8 cellular contexts compared by ENCODE assay signal in genomic region chr7:37234928-37235327, GRCh38.
DNase-seq lines count a peak whose midpoint lies in the region; ATAC-seq, FAIRE-seq and TF ChIP-seq lines count a peak whose summit lies in the region.

No MANE protein-coding gene starts in this region.

- CTCF ChIA-PET in K562 (lab: Yijun Ruan, JAX; ENCODE audit: low intra/inter-chr PET ratio): interaction anchor here (0.6 kb wide), 1 partner anchor 34 kb away, joined by 3 read pairs; no protein-coding TSS in a partner anchor

- H3K9ac ChIP-seq in K562 (ENCODE audit: insufficient read depth in 1 of 2, low read depth in 2 of 2, low read length in 2 of 2): no peak overlapping the region

- no TSS peak for BruUV-seq in K562 (replicated peaks; lab: Mats Ljungman, UMichigan)

- H3K27ac ChIP-seq in K562 (ENCODE audit: extremely low read depth, low read depth, low read length) (no peak overlapping the region), lung (ENCODE audit: low read depth in 1 of 2, low read length in 1 of 2) (no peak overlapping the region)

- no peak for TF ChIP-seq POLR2A in K562 (conservative IDR thresholded peaks at IDR 0.05)

- H3K4me3 ChIP-seq in K562 (no peak overlapping the region), lung (no peak overlapping the region)

- WGBS in K562 (ENCODE audit: insufficient coverage, low coverage, missing lambda C conversion rate): 0% methylated on average over 1 of the region's 1 CpG
- WGBS in lung, 2 donors: 32 to 35% methylated on average over 1 of the region's 1 CpG

- intact Hi-C loops in K562 (cut with micrococcal nuclease): loop anchor here (10.0 kb wide), 1 partner anchor 600 kb away; no protein-coding TSS in a partner anchor

- TF ChIP-seq CTCF in K562 (IDR thresholded peaks at IDR 0.05 in 2 of 3, conservative IDR thresholded peaks at IDR 0.05 in 1 of 3; ENCODE audit: insufficient read depth in 2 of 3, low read depth in 1 of 3, low read length in 3 of 3): peak; percentile 29 to 57 (median 44); a peak in 4 of 6 replicates
- TF ChIP-seq CTCF in lung (IDR thresholded peaks at IDR 0.05; ENCODE audit: control extremely low read depth, extremely low read depth): peak; percentile 14

- H3K27me3 ChIP-seq in K562 (ENCODE audit: control insufficient read depth in 2 of 2, insufficient read depth in 2 of 2, low read length in 2 of 2) (peaks cover 0 to 4% of the 10 kb centered on the region in 2 experiments; a peak in 2 of 5 replicates), lung (ENCODE audit: control insufficient read depth, insufficient read depth) (no peaks in the 10 kb centered on the region)

- peak; percentile 57 for FAIRE-seq in K562 (lab: Jason Lieb, UNC)

- no peaks in the 10 kb centered on the region for H4K20me1 ChIP-seq in K562 (replicated peaks; ENCODE audit: control insufficient read depth, insufficient read depth, low read length)

- H3K4me1 ChIP-seq in K562 (replicated peaks in 1 of 2; ENCODE audit: control insufficient read depth in 2 of 2, insufficient read depth in 2 of 2, low read length in 2 of 2) (no peaks in the 10 kb centered on the region), lung (ENCODE audit: control insufficient read depth in 2 of 2, insufficient read depth in 2 of 2, low read length in 2 of 2) (no peaks in the 10 kb centered on the region)

- H3K9me3 ChIP-seq in K562 (replicated peaks; ENCODE audit: control insufficient read depth, insufficient read depth, low read depth, low read length) (no peaks in the 10 kb centered on the region), lung (ENCODE audit: control insufficient read depth in 2 of 2, insufficient read depth in 1 of 2, low read length in 1 of 2) (no peaks in the 10 kb centered on the region)

- DNase-seq in DMS153 treated with DMSO at 0.1 percent for 48 hours (lab: John Stamatoyannopoulos, UW; ENCODE audit: unreplicated experiment) (peak; percentile 24), LHCN-M2 (ENCODE audit: low read depth) (peak; percentile 3), K562 (ENCODE audit: extremely low read depth in 1 of 4, low spot score in 3 of 4) (peak in 1 of 4 experiments; percentile 9), lung (ENCODE audit: low spot score) (no peak), epidermal melanocyte (ENCODE audit: insufficient read length, low spot score) (no peak), occipital lobe (lab: John Stamatoyannopoulos, UW) (no peak), amniotic stem cell (lab: John Stamatoyannopoulos, UW) (no peak)

- no peak overlapping the region for H3K4me2 ChIP-seq in K562 (ENCODE audit: insufficient read depth, low read length)

- POLR2A ChIA-PET in K562 (lab: Yijun Ruan, JAX): interaction anchor here (0.6 to 1.5 kb wide), 2 partner anchors 14 to 273 kb away, joined by 3 read pairs; no protein-coding TSS in a partner anchor

- no peaks in the 10 kb centered on the region for H3K9me1 ChIP-seq in K562 (ENCODE audit: control insufficient read depth, insufficient read depth, low read length)

- in situ Hi-C loops in K562 (cut with MboI): loop anchor here (25.0 kb wide), 1 partner anchor 602 kb away; the partner anchor contains the start of gene NME8

- peak; percentile 52 to 54 for TF ChIP-seq RAD21 in K562 (CRISPR knock-in tag; conservative IDR thresholded peaks at IDR 0.05 in 1 of 2, IDR thresholded peaks at IDR 0.05 in 1 of 2)

- no peak overlapping the region for H2AFZ ChIP-seq in K562 (ENCODE audit: low read depth, low read length)

- ATAC-seq in K562 (no peak), lung (ENCODE audit: insufficient read depth, low FRiP score) (no peak), GM21447 (IDR thresholded peaks at IDR 0.05; ENCODE audit: unreplicated experiment) (no peak)

- no peak for TF ChIP-seq EP300 in K562 (IDR thresholded peaks at IDR 0.05; ENCODE audit: low read length)

- H3K36me3 ChIP-seq in K562 (ENCODE audit: control insufficient read depth, insufficient read depth, low read length): no peaks in the 10 kb centered on the region
- H3K36me3 ChIP-seq in lung (ENCODE audit: control insufficient read depth in 2 of 2, insufficient read depth in 2 of 2, low read length in 2 of 2): no peaks in the 10 kb centered on the region

- no peaks in the 10 kb centered on the region for H3K79me2 ChIP-seq in K562 (ENCODE audit: control insufficient read depth, insufficient read depth, low read length)

TF ChIP-seq in K562, 482 proteins besides CTCF, POLR2A, EP300 and RAD21:
- no peak for TF ChIP-seq ZBTB49 (CRISPR knock-in tag; IDR thresholded peaks at IDR 0.05; ENCODE audit: borderline replicate concordance)
- no peak for TF ChIP-seq NCOA4 (IDR thresholded peaks at IDR 0.05; ENCODE audit: partially characterized antibody)
- 0 out of 2 replicates have a peak, but pooled peaks have one; percentile 19 for TF ChIP-seq SMC3 (conservative IDR thresholded peaks at IDR 0.05; ENCODE audit: insufficient read depth, low read depth, low read length)
- TF ChIP-seq SPI1 (IDR thresholded peaks at IDR 0.05; ENCODE audit: borderline replicate concordance, low read depth, low read length): no peak
- TF ChIP-seq ZNF197 (CRISPR knock-in tag; IDR thresholded peaks at IDR 0.05; ENCODE audit: low read depth): no peak
- TF ChIP-seq MLX (CRISPR knock-in tag; conservative IDR thresholded peaks at IDR 0.05): no peak
- no peak for TF ChIP-seq SIN3B (IDR thresholded peaks at IDR 0.05; ENCODE audit: low read depth)

Comparison
In these comparisons a context has a peak if more than half of its experiments do, and no peak if none do; other contexts are left out.
1. DNase-seq: peak in DMS153 treated with DMSO at 0.1 percent for 48 hours (single experiment) and LHCN-M2 (single experiment); none in lung (single experiment), epidermal melanocyte (single experiment), occipital lobe (single experiment) and amniotic stem cell (single experiment).